In genomic region chr10:19811517-19811916, GRCh38 we compare ENCODE assay signal across 11 cellular contexts. TPM values are rescaled to one million over a fixed set of nuclear protein-coding genes. Genes with fewer than 3 reads are reported as not detected.
DNase-seq lines count a peak whose midpoint lies in the region; ATAC-seq and TF ChIP-seq lines count a peak whose summit lies in the region.
"Had no signal": no experiment of that assay in that cellular context is flagged by ENCODE, and none has a peak within 500 bp of the region (broad histone marks: within the 10 kb centered on the region; RNA-seq: fewer than 3 reads in every experiment).

No MANE protein-coding gene starts in this region.

- 0 out of 2 replicates have a peak, but pooled peaks have one; percentile 28 for TF ChIP-seq RAD21 in Ishikawa (IDR thresholded peaks at IDR 0.05; ENCODE audit: low read depth)

- no peak for TF ChIP-seq POLR2A in right lobe of liver (IDR thresholded peaks at IDR 0.05)

- intact Hi-C loops in right lobe of liver (cut with DNase I), result no loop called here

- ATAC-seq in right lobe of liver (peak; percentile 47 to 55 (median 52)), HG03469 (IDR thresholded peaks at IDR 0.05; ENCODE audit: unreplicated experiment) (no peak), HG03457 (IDR thresholded peaks at IDR 0.05; ENCODE audit: unreplicated experiment) (no peak), HG02938 (IDR thresholded peaks at IDR 0.05; ENCODE audit: unreplicated experiment) (no peak)

- H3K4me1 ChIP-seq in right lobe of liver, result peaks cover 0 to 11% (median 0%) of the 10 kb centered on the region in 4 donors
- H3K4me1 ChIP-seq: HAP-1 had no signal

- no peaks in the 10 kb centered on the region for H3K36me3 ChIP-seq in right lobe of liver
- H3K36me3 ChIP-seq: HAP-1 had no signal

- H3K9me3 ChIP-seq in right lobe of liver, result no peaks in the 10 kb centered on the region
- H3K9me3 ChIP-seq: HAP-1 had no signal

- DNase-seq in chondrocyte (ENCODE audit: low spot score) (no peak), right lobe of liver (no peak), cerebellar cortex (ENCODE audit: low spot score) (no peak)
- DNase-seq: CD8-positive, alpha-beta memory T cell; NCI-H510A treated with DMSO at 0.1 percent for 48 hours had no signal

- no peak for TF ChIP-seq EP300 in Ishikawa (IDR thresholded peaks at IDR 0.05; ENCODE audit: borderline replicate concordance)

- H3K4me3 Mint-ChIP-seq in chondrocyte (ENCODE audit: unreplicated experiment), result no peak overlapping the region
- H3K4me3 Mint-ChIP-seq: CD8-positive, alpha-beta memory T cell had no signal

- H3K27me3 ChIP-seq in right lobe of liver, result no peaks in the 10 kb centered on the region

- peaks cover 8% of the 10 kb centered on the region for H3K36me3 Mint-ChIP-seq in chondrocyte (ENCODE audit: low read depth)
- H3K36me3 Mint-ChIP-seq: CD8-positive, alpha-beta memory T cell had no signal

- H3K27ac ChIP-seq in 22Rv1 (no peak overlapping the region), right lobe of liver (no peak overlapping the region)

- H3K4me1 Mint-ChIP-seq in chondrocyte (ENCODE audit: low read depth), result peaks cover 34% of the 10 kb centered on the region

- H3K4me3 ChIP-seq in right lobe of liver, result no peak overlapping the region
- H3K4me3 ChIP-seq: HAP-1 had no signal

- H3K27me3 Mint-ChIP-seq in chondrocyte (ENCODE audit: low read depth), result no peaks in the 10 kb centered on the region

- peaks cover 12% of the 10 kb centered on the region for H3K9me3 Mint-ChIP-seq in chondrocyte (ENCODE audit: low read depth)

- H3K27ac Mint-ChIP-seq in chondrocyte (ENCODE audit: unreplicated experiment), result peak overlapping the region; percentile 20
- H3K27ac Mint-ChIP-seq: CD8-positive, alpha-beta memory T cell had no signal

- 75% methylated on average over 1 of the region's 1 CpG for WGBS in right lobe of liver (ENCODE audit: insufficient coverage, low coverage, low lambda C conversion rate, missing lambda C conversion rate)

- TF ChIP-seq CTCF in 22Rv1 (IDR thresholded peaks at IDR 0.05) (peak; percentile 69), chondrocyte (IDR thresholded peaks at IDR 0.05) (peak; percentile 82), right lobe of liver (IDR thresholded peaks at IDR 0.05) (peak; percentile 39 to 46 (median 42))

TF ChIP-seq in Ishikawa, 13 proteins besides CTCF, POLR2A, EP300 and RAD21:
- no peak for TF ChIP-seq CREB1 (IDR thresholded peaks at IDR 0.05; ENCODE audit: low read depth)
- TF ChIP-seq YY1 (IDR thresholded peaks at IDR 0.05; ENCODE audit: low read depth), result no peak
- TF ChIP-seq EGR1 (IDR thresholded peaks at IDR 0.05), result no peak
- no peak for TF ChIP-seq NFIC (IDR thresholded peaks at IDR 0.05)
- no peak for TF ChIP-seq REST (IDR thresholded peaks at IDR 0.05; ENCODE audit: low read depth)
- TF ChIP-seq MAX (IDR thresholded peaks at IDR 0.05), result no peak
- no peak for TF ChIP-seq ZBTB7A (IDR thresholded peaks at IDR 0.05; ENCODE audit: low read depth)
- no peak for TF ChIP-seq TAF1 (IDR thresholded peaks at IDR 0.05; ENCODE audit: low read depth)

RNA-seq across cellular contexts. Expression of gene PLXDC2, which starts 4.7 kb away (rescaled TPM):
- total RNA-seq in chondrocyte (84.3 to 203 TPM (median 88.5 TPM) in 3 replicates), right lobe of liver (1 to 10 TPM; 4.1 to 6.5 (median 5.3) TPM)

Comparison
In these comparisons a context has a peak if more than half of its experiments do, and no peak if none do; other contexts are left out.
1. ATAC-seq: peak in right lobe of liver (4 of 4); none in HG03469 (single experiment), HG03457 (single experiment) and HG02938 (single experiment).
2. RNA of gene PLXDC2, which starts 4.7 kb away (total RNA-seq): 84.3 to 203 TPM in chondrocyte; 4.1 to 6.5 TPM in right lobe of liver; every median in the first group is over 10 times any median in the second.
3. Peak in every context shown above with its lines, with median percentiles within 50 percentile points of each other: CTCF ChIP-seq.